In the genomic region with DNA sequence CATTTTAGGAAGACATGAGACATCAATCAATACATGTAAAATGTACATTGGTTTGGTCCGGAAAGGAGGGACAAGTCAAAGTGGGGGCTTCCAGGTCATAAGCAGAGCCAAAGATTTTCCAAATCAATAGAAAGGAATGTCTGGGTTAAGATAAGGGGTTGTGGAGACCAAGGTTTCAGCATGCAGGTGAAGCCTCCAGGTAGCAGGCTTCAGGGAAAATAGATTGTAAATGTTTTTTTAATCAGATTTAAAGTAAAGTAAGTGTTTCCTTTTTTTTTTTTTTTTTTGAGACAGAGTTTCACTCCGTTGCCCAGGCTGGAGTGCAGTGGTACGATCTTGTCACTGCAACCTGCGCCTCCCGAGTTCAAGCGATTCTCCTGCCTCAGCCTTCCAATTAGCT, we compare ENCODE assay signal across 22 cellular contexts. TPM values are rescaled to one million over a fixed set of nuclear protein-coding genes. Genes with fewer than 3 reads are reported as not detected.
DNase-seq lines count a peak whose midpoint lies in the region; ATAC-seq, FAIRE-seq and TF ChIP-seq lines count a peak whose summit lies in the region.
"Had no signal": no experiment of that assay in that cellular context is flagged by ENCODE, and none has a peak within 500 bp of the region (broad histone marks: within the 10 kb centered on the region; RNA-seq: fewer than 3 reads in every experiment).

No MANE protein-coding gene starts in this region.

- H3K4me1 ChIP-seq in HEK293 (ENCODE audit: control insufficient read depth, insufficient read depth, low read length) (no peaks in the 10 kb centered on the region), endodermal cell (ENCODE audit: control insufficient read depth, insufficient read depth, low read length) (peaks cover 11% of the 10 kb centered on the region), neural progenitor cell (peaks cover 22% of the 10 kb centered on the region)
- H3K4me1 ChIP-seq: A549, BE2C had no signal

- no peaks in the 10 kb centered on the region for H4K20me1 ChIP-seq in neural progenitor cell (ENCODE audit: low read depth)

- H3K27me3 Mint-ChIP-seq in endodermal cell (ENCODE audit: insufficient read depth), result no peaks in the 10 kb centered on the region
- H3K27me3 Mint-ChIP-seq in neural progenitor cell (ENCODE audit: insufficient read depth, low read depth), result peaks cover 21% of the 10 kb centered on the region

- H3K9me3 Mint-ChIP-seq in endodermal cell, result peaks cover 22% of the 10 kb centered on the region
- peaks cover 22% of the 10 kb centered on the region for H3K9me3 Mint-ChIP-seq in neural progenitor cell
- H3K9me3 Mint-ChIP-seq: HFFc6 had no signal

- H3K79me2 ChIP-seq in neural progenitor cell (ENCODE audit: low read depth), result no peaks in the 10 kb centered on the region

- no peaks in the 10 kb centered on the region for H3K36me3 ChIP-seq in HEK293 (ENCODE audit: control insufficient read depth in 2 of 2, insufficient read depth in 1 of 2, low read length in 2 of 2)
- H3K36me3 ChIP-seq in WERI-Rb-1, result no peaks in the 10 kb centered on the region
- no peaks in the 10 kb centered on the region for H3K36me3 ChIP-seq in endodermal cell (ENCODE audit: control insufficient read depth, insufficient read depth, low read length)
- no peaks in the 10 kb centered on the region for H3K36me3 ChIP-seq in neural progenitor cell
- H3K36me3 ChIP-seq: BE2C, HAP-1 had no signal

- no peak overlapping the region for H3K4me2 ChIP-seq in neural progenitor cell
- H3K4me2 ChIP-seq: A549 had no signal

- POLR2A ChIA-PET in HEK293 (lab: Yijun Ruan, JAX), result no interaction called here

- H3K4me3 ChIP-seq in HEK293 (ENCODE audit: low read depth, low read length) (no peak overlapping the region), WERI-Rb-1 (ENCODE audit: low read depth, low read length) (no peak overlapping the region), endodermal cell (ENCODE audit: low read length) (no peak overlapping the region), neural progenitor cell (no peak overlapping the region)
- H3K4me3 ChIP-seq: A549, HAP-1 had no signal

- ATAC-seq in GM18909 (IDR thresholded peaks at IDR 0.05; ENCODE audit: poor library complexity, unreplicated experiment), result no peak
- ATAC-seq: A549 had no signal

- FAIRE-seq in urothelium cell line (lab: Jason Lieb, UNC), result no peak
- FAIRE-seq: A549, G401.6, GM12891, GM19239 had no signal

- WGBS in endodermal cell (ENCODE audit: insufficient coverage in 1 of 2, insufficient read length in 1 of 2), 2 experiments, result 93 to 96% methylated on average over 5 to 6 of the region's 6 CpGs

- H3K4me3 Mint-ChIP-seq in endodermal cell, result no peak overlapping the region
- H3K4me3 Mint-ChIP-seq in neural progenitor cell, result peak overlapping the region; percentile 61
- H3K4me3 Mint-ChIP-seq: HFFc6 had no signal

- DNase-seq in WERI-Rb-1, result peak; percentile 2
- peak; percentile 24 for DNase-seq in endodermal cell
- no peak for DNase-seq in neural progenitor cell (ENCODE audit: low spot score)
- DNase-seq in urothelium cell line (ENCODE audit: low spot score), result no peak
- no peak for DNase-seq in GM13976 (ENCODE audit: low spot score)
- DNase-seq in mucosa of gallbladder (ENCODE audit: low spot score), result no peak
- DNase-seq: BE2C; CD4-positive, alpha-beta memory T cell; DMS153; DMS79 treated with DMSO at 0.1 percent for 48 hours; EL; GOT3; HFFc6 had no signal

- H3K9ac ChIP-seq in endodermal cell (ENCODE audit: extremely low read depth, low read length, poor library complexity, severe bottlenecking) (no peak overlapping the region), neural progenitor cell (no peak overlapping the region)

- H3K36me3 Mint-ChIP-seq in endodermal cell (ENCODE audit: low read depth), result peaks cover 7% of the 10 kb centered on the region
- H3K36me3 Mint-ChIP-seq in neural progenitor cell, result peaks cover 9% of the 10 kb centered on the region
- H3K36me3 Mint-ChIP-seq: CD4-positive, alpha-beta memory T cell had no signal

- H3F3A ChIP-seq in neural progenitor cell (ENCODE audit: low read depth), result peaks cover 12% of the 10 kb centered on the region

- H2AFZ ChIP-seq in neural progenitor cell (replicated peaks), result no peak overlapping the region

- H3K27ac Mint-ChIP-seq in endodermal cell (peak overlapping the region; percentile 23), neural progenitor cell (peak overlapping the region; percentile 92)
- H3K27ac Mint-ChIP-seq: HFFc6 had no signal

- no peaks in the 10 kb centered on the region for H3K27me3 ChIP-seq in WERI-Rb-1 (ENCODE audit: insufficient read depth, low read depth, severe bottlenecking)
- H3K27me3 ChIP-seq in endodermal cell (ENCODE audit: control insufficient read depth, insufficient read depth, low read length, poor library complexity, severe bottlenecking), result no peaks in the 10 kb centered on the region
- H3K27me3 ChIP-seq in neural progenitor cell, result no peaks in the 10 kb centered on the region
- H3K27me3 ChIP-seq: BE2C had no signal

- CTCF ChIA-PET in HEK293 (lab: Yijun Ruan, JAX), result interaction anchor here (0.6 to 4.9 kb wide), 4 partner anchors 12 to 74 kb away, joined by 3 to 30 read pairs (median 5); no protein-coding TSS in a partner anchor

- H3K27ac ChIP-seq in HEK293 (ENCODE audit: extremely low read depth, low read depth, low read length), result no peak overlapping the region
- H3K27ac ChIP-seq in WERI-Rb-1, result no peak overlapping the region
- no peak overlapping the region for H3K27ac ChIP-seq in endodermal cell (ENCODE audit: low read depth, low read length)
- no peak overlapping the region for H3K27ac ChIP-seq in neural progenitor cell
- H3K27ac ChIP-seq: A549, C4-2B, HL-60 had no signal

- H3K9me3 ChIP-seq in HEK293 (ENCODE audit: control insufficient read depth, insufficient read depth, low read depth, low read length) (no peaks in the 10 kb centered on the region), WERI-Rb-1 (ENCODE audit: severe bottlenecking) (no peaks in the 10 kb centered on the region), endodermal cell (ENCODE audit: control insufficient read depth, low read length) (no peaks in the 10 kb centered on the region), neural progenitor cell (ENCODE audit: low read depth) (no peaks in the 10 kb centered on the region)
- H3K9me3 ChIP-seq: A549, BE2C, HAP-1 had no signal

- TF ChIP-seq CTCF in HEK293 (tag by site-specific recombination; IDR thresholded peaks at IDR 0.05) (no peak), WERI-Rb-1 (IDR thresholded peaks at IDR 0.05; ENCODE audit: low read depth, low read length) (no peak), endodermal cell (conservative IDR thresholded peaks at IDR 0.05) (no peak), neural progenitor cell (IDR thresholded peaks at IDR 0.05) (no peak), GM13976 (IDR thresholded peaks at IDR 0.05; ENCODE audit: borderline replicate concordance, control extremely low read depth, extremely low read depth, insufficient read depth, missing control alignments) (no peak)

- H3K4me1 Mint-ChIP-seq in endodermal cell (peaks cover 66% of the 10 kb centered on the region), neural progenitor cell (peaks cover 32% of the 10 kb centered on the region)

- in situ Hi-C loops in GM13976 (cut with MboI; ENCODE audit: low sequenced_read_pairs, unreplicated experiment), result no loop called here

TF ChIP-seq in HEK293, 187 proteins besides CTCF, POLR2A, EP300 and RAD21 (continues in another document):
- TF ChIP-seq ZNF221 (tag by site-specific recombination; IDR thresholded peaks at IDR 0.05; ENCODE audit: borderline replicate concordance) (no peak), ZNF610 (tag by site-specific recombination; IDR thresholded peaks at IDR 0.05; ENCODE audit: borderline replicate concordance) (no peak), PRDM10 (tag by site-specific recombination; IDR thresholded peaks at IDR 0.05) (0 out of 2 replicates have a peak, but pooled peaks have one; percentile 14), ZBTB8A (tag by site-specific recombination; IDR thresholded peaks at IDR 0.05) (no peak)

RNA-seq across cellular contexts. Expression of gene SERPINB9, which starts 16.8 kb away (rescaled TPM):
- total RNA-seq in endodermal cell (100 to 1,000 TPM; 192 to 390 TPM), neural progenitor cell (ENCODE audit: low replicate concordance) (0.59 and 0.94 TPM in 2 replicates), mucosa of gallbladder (11.8 TPM)
- 39.8 TPM for polyA plus RNA-seq in endodermal cell (2013, experiment 1 of 2)
- 48.5 TPM for polyA plus RNA-seq in endodermal cell (2013, experiment 2 of 2)

RNA-seq across cellular contexts. Expression of gene SERPINB6, which starts 51.5 kb away (rescaled TPM):
- 100 to 1,000 TPM; 128 to 150 TPM for total RNA-seq in endodermal cell
- 39.0 TPM for polyA plus RNA-seq in endodermal cell (2013, experiment 1 of 2)
- 39.4 TPM for polyA plus RNA-seq in endodermal cell (2013, experiment 2 of 2)
- 13.3 and 17.4 TPM in 2 replicates for total RNA-seq in neural progenitor cell (ENCODE audit: low replicate concordance)
- 141 TPM for total RNA-seq in mucosa of gallbladder

Comparison
In these comparisons a context has a peak if more than half of its experiments do, and no peak if none do; other contexts are left out.
1. DNase-seq: peak in WERI-Rb-1 (single experiment) and endodermal cell (single experiment); none in neural progenitor cell (single experiment), urothelium cell line (single experiment), GM13976 (single experiment) and mucosa of gallbladder (single experiment).
2. RNA of gene SERPINB9, which starts 16.8 kb away (total RNA-seq): 192 to 390 TPM in endodermal cell; 11.8 TPM in mucosa of gallbladder (single experiment) and 0.59 to 0.94 TPM in neural progenitor cell; every median in the first group is over 10 times any median in the second.